In genomic region chr1:246214708-246215504, GRCh38 we compare ENCODE assay signal across 9 cellular contexts.
DNase-seq lines count a peak whose midpoint lies in the region; ATAC-seq and TF ChIP-seq lines count a peak whose summit lies in the region.
"Had no signal": no experiment of that assay in that cellular context is flagged by ENCODE, and none has a peak within 500 bp of the region (broad histone marks: within the 10 kb centered on the region; RNA-seq: fewer than 3 reads in every experiment).

No MANE protein-coding gene starts in this region.

- no peaks in the 10 kb centered on the region for H3K36me3 ChIP-seq in gastroesophageal sphincter
- H3K36me3 ChIP-seq: gastrocnemius medialis had no signal

- 47 to 86% methylated on average over 8 to 9 of the region's 9 CpGs for WGBS in gastroesophageal sphincter (ENCODE audit: low coverage in 1 of 2), 2 donors

- TF ChIP-seq CTCF in gastroesophageal sphincter (IDR thresholded peaks at IDR 0.05) = no peak

- no peak overlapping the region for H3K4me3 ChIP-seq in gastroesophageal sphincter
- H3K4me3 ChIP-seq: gastrocnemius medialis had no signal

- no peak for TF ChIP-seq POLR2A in gastroesophageal sphincter (IDR thresholded peaks at IDR 0.05)

- DNase-seq in DMS153 (lab: John Stamatoyannopoulos, UW) (peak; percentile 93), RPMI7951 (ENCODE audit: low read depth) (peak; percentile 95), SW 1271 (lab: John Stamatoyannopoulos, UW) (no peak), NCI-H2171 treated with DMSO at 0.1 percent for 48 hours (lab: John Stamatoyannopoulos, UW) (no peak)
- no peak for DNase-seq in activated T-cell treated with anti-CD3 and anti-CD28 coated beads, Interleukin-2, amount 50 U/mL, for 48 hours

- no peaks in the 10 kb centered on the region for H3K4me1 ChIP-seq in gastroesophageal sphincter
- H3K4me1 ChIP-seq: gastrocnemius medialis had no signal

- no peaks in the 10 kb centered on the region for H3K9me3 ChIP-seq in gastroesophageal sphincter
- H3K9me3 ChIP-seq: gastrocnemius medialis had no signal

- H3K27me3 ChIP-seq in gastroesophageal sphincter = no peaks in the 10 kb centered on the region
- H3K27me3 ChIP-seq: gastrocnemius medialis had no signal

- ATAC-seq in GM21367 (IDR thresholded peaks at IDR 0.05; ENCODE audit: unreplicated experiment) = peak; percentile 97
- peak; percentile 96 for ATAC-seq in HG03520 (IDR thresholded peaks at IDR 0.05; ENCODE audit: unreplicated experiment)
- peak; percentile 61 for ATAC-seq in gastroesophageal sphincter

- H3K27ac ChIP-seq in gastroesophageal sphincter = no peak overlapping the region
- H3K27ac ChIP-seq: gastrocnemius medialis had no signal

- TF ChIP-seq EP300 in gastroesophageal sphincter (IDR thresholded peaks at IDR 0.05) = no peak

Comparison
In these comparisons a context has a peak if more than half of its experiments do, and no peak if none do; other contexts are left out.
1. DNase-seq: peak in DMS153 (single experiment) and RPMI7951 (single experiment); none in SW 1271 (0 of 2), activated T-cell treated with anti-CD3 and anti-CD28 coated beads, Interleukin-2, amount 50 U/mL, for 48 hours (0 of 2) and NCI-H2171 treated with DMSO at 0.1 percent for 48 hours (single experiment).
2. Peak in every context shown above with its lines, with median percentiles within 50 percentile points of each other: ATAC-seq.